In genomic region chr19:27975419-27976005, GRCh38 we compare ENCODE assay signal across 17 cellular contexts.
A peak's percentile ranks its signal among the peaks of the same experiment; 100 is the strongest.
DNase-seq lines count a peak whose midpoint lies in the region; ATAC-seq, FAIRE-seq and TF ChIP-seq lines count a peak whose summit lies in the region.
"Had no signal": no experiment of that assay in that cellular context is flagged by ENCODE, and none has a peak within 500 bp of the region (broad histone marks: within the 10 kb centered on the region; RNA-seq: fewer than 3 reads in every experiment).

No MANE protein-coding gene starts in this region.

- H3K9me1 ChIP-seq in K562 (ENCODE audit: control insufficient read depth, insufficient read depth, low read length): no peaks in the 10 kb centered on the region

- ATAC-seq in K562 (no peak), HG03139 (IDR thresholded peaks at IDR 0.05; ENCODE audit: unreplicated experiment) (no peak)

- H3K79me2 ChIP-seq in K562 (ENCODE audit: control insufficient read depth, insufficient read depth, low read length): no peaks in the 10 kb centered on the region

- H3K36me3 ChIP-seq in K562 (ENCODE audit: control insufficient read depth, insufficient read depth, low read length) (no peaks in the 10 kb centered on the region), H7 (replicated peaks; ENCODE audit: control insufficient read depth, insufficient read depth, low read length) (no peaks in the 10 kb centered on the region)
- H3K36me3 ChIP-seq: BLaER1 had no signal

- no peak for TF ChIP-seq EP300 in K562 (IDR thresholded peaks at IDR 0.05; ENCODE audit: low read length)

- POLR2A ChIA-PET in K562 (lab: Yijun Ruan, JAX): no interaction called here

- 0% methylated on average over 4 of the region's 5 CpGs for WGBS in K562 (ENCODE audit: insufficient coverage, low coverage, missing lambda C conversion rate)

- in situ Hi-C loops in K562 (cut with MboI) (no loop called here), KBM-7 (cut with MboI; ENCODE audit: low pct_unique_long_range_greater_than_20kb, low sequenced_read_pairs) (no loop called here), G401 (cut with HindIII; ENCODE audit: low sequenced_read_pairs) (no loop called here)

- no peak for TF ChIP-seq CTCF in K562 (IDR thresholded peaks at IDR 0.05 in 2 of 3, conservative IDR thresholded peaks at IDR 0.05 in 1 of 3; ENCODE audit: insufficient read depth in 2 of 3, low read depth in 1 of 3, low read length in 3 of 3)

- H3K4me2 ChIP-seq in K562 (ENCODE audit: insufficient read depth, low read length): no peak overlapping the region
- H3K4me2 ChIP-seq: BLaER1 had no signal

- DNase-seq in Daoy (ENCODE audit: low read depth) (peak; percentile 17), HT1080 (ENCODE audit: low read depth) (peak; percentile 2), K562 (ENCODE audit: extremely low read depth in 1 of 4, low spot score in 3 of 4) (no peak), KBM-7 (no peak), H7 (no peak), G401 (ENCODE audit: low spot score) (no peak)
- DNase-seq: AML-193; Caco-2; CD8-positive, alpha-beta memory T cell; DND-41; H9; Kasumi-1 had no signal

- no peaks in the 10 kb centered on the region for H3K4me1 ChIP-seq in K562 (replicated peaks in 1 of 2; ENCODE audit: control insufficient read depth in 2 of 2, insufficient read depth in 2 of 2, low read length in 2 of 2)
- H3K4me1 ChIP-seq: BLaER1 had no signal

- FAIRE-seq in K562 (lab: Jason Lieb, UNC): no peak
- FAIRE-seq: GM12878, GM18507 had no signal

- no peaks in the 10 kb centered on the region for H3K27me3 ChIP-seq in K562 (ENCODE audit: control insufficient read depth in 2 of 2, insufficient read depth in 2 of 2, low read length in 2 of 2)
- no peaks in the 10 kb centered on the region for H3K27me3 ChIP-seq in H7 (ENCODE audit: control insufficient read depth, insufficient read depth, low read length)
- H3K27me3 ChIP-seq: BLaER1 had no signal

- no peaks in the 10 kb centered on the region for H3K9me3 ChIP-seq in K562 (replicated peaks; ENCODE audit: control insufficient read depth, insufficient read depth, low read depth, low read length)
- H3K9me3 ChIP-seq: BLaER1, Caco-2 had no signal

- H3K27ac ChIP-seq in K562 (ENCODE audit: extremely low read depth, low read depth, low read length): no peak overlapping the region
- H3K27ac ChIP-seq: BLaER1, HL-60 had no signal

- CTCF ChIA-PET in K562 (lab: Yijun Ruan, JAX; ENCODE audit: low intra/inter-chr PET ratio): no interaction called here

- H3K4me3 ChIP-seq in K562 (no peak overlapping the region), H7 (ENCODE audit: insufficient read depth, low read depth, low read length) (no peak overlapping the region)
- H3K4me3 ChIP-seq: BLaER1, GM12878 had no signal

- no peak overlapping the region for H3K9ac ChIP-seq in K562 (ENCODE audit: insufficient read depth in 1 of 2, low read depth in 2 of 2, low read length in 2 of 2)
- H3K9ac ChIP-seq: BLaER1 had no signal

- no peak overlapping the region for H2AFZ ChIP-seq in K562 (ENCODE audit: low read depth, low read length)

- BruUV-seq in K562 (replicated peaks; lab: Mats Ljungman, UMichigan): no TSS peak

- H4K20me1 ChIP-seq in K562 (replicated peaks; ENCODE audit: control insufficient read depth, insufficient read depth, low read length): no peaks in the 10 kb centered on the region
- H4K20me1 ChIP-seq: BLaER1 had no signal

- no peak for TF ChIP-seq POLR2A in K562 (conservative IDR thresholded peaks at IDR 0.05)

- TF ChIP-seq RAD21 in K562 (CRISPR knock-in tag; conservative IDR thresholded peaks at IDR 0.05 in 1 of 2, IDR thresholded peaks at IDR 0.05 in 1 of 2): no peak

- intact Hi-C loops in K562 (cut with micrococcal nuclease): loop anchor here (10.0 kb wide), 1 partner anchor 739 kb away; no protein-coding TSS in a partner anchor

TF ChIP-seq in K562, 482 proteins besides CTCF, POLR2A, EP300 and RAD21:
- TF ChIP-seq ZNF316 (IDR thresholded peaks at IDR 0.05): 0 out of 2 replicates have a peak, but pooled peaks have one; percentile 22
- TF ChIP-seq MYC (IDR thresholded peaks at IDR 0.05; ENCODE audit: low read depth, low read length): no peak
- no peak for TF ChIP-seq MYC (CRISPR knock-in tag; IDR thresholded peaks at IDR 0.05; ENCODE audit: borderline replicate concordance, low read depth)
- TF ChIP-seq FOXJ3 (CRISPR knock-in tag; IDR thresholded peaks at IDR 0.05): no peak
- no peak for TF ChIP-seq POU5F1 (IDR thresholded peaks at IDR 0.05; ENCODE audit: borderline replicate concordance, low read depth, low read length, partially characterized antibody)
- TF ChIP-seq NFE2 (IDR thresholded peaks at IDR 0.05; ENCODE audit: low read depth): 0 out of 2 replicates have a peak, but pooled peaks have one; percentile 43
- TF ChIP-seq MCM2 (IDR thresholded peaks at IDR 0.05; ENCODE audit: low read depth): no peak
- TF ChIP-seq PRDM10 (IDR thresholded peaks at IDR 0.05; ENCODE audit: partially characterized antibody): no peak

Comparison
In these comparisons a context has a peak if more than half of its experiments do, and no peak if none do; other contexts are left out.
1. DNase-seq: peak in Daoy (single experiment) and HT1080 (single experiment); none in K562 (0 of 4), KBM-7 (single experiment), H7 (single experiment) and G401 (single experiment).